21 cellular contexts compared by ENCODE assay signal in the genomic region with DNA sequence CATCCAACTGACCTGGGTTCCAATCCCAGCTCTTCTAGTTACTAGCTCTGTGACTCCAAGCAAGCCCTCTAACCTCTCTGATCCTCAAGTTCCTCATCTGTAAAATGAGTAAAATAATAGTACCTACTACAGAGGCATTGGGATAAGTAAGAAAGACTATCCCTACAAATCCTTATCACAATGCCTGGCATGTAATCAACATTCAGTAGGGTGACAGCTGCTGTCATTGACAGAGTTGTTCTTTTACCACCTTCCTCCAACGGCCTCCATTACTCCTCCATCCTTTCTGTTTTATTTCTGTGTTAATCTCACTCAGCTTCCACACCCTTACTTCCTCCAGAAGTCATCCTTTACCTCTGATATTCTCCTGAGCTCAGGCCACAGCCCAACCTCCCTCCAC. TPM values are rescaled to one million over a fixed set of nuclear protein-coding genes. Genes with fewer than 3 reads are reported as not detected.
DNase-seq lines count a peak whose midpoint lies in the region; TF ChIP-seq lines count a peak whose summit lies in the region.
"Had no signal": no experiment of that assay in that cellular context is flagged by ENCODE, and none has a peak within 500 bp of the region (broad histone marks: within the 10 kb centered on the region; RNA-seq: fewer than 3 reads in every experiment).

No MANE protein-coding gene starts in this region.

- intact Hi-C loops in posterior cingulate gyrus (cut with DNase I): no loop called here

- H3K27me3 ChIP-seq in skeletal muscle satellite cell (ENCODE audit: control insufficient read depth, insufficient read depth, low read length): no peaks in the 10 kb centered on the region
- H3K27me3 ChIP-seq: upper lobe of right lung had no signal

- no peak for DNase-seq in AG10803 (ENCODE audit: low read depth)
- DNase-seq in fibroblast of villous mesenchyme (ENCODE audit: low read depth): no peak
- DNase-seq in GM13976 (ENCODE audit: low spot score): no peak
- no peak for DNase-seq in GF-D8 (lab: John Stamatoyannopoulos, UW)
- DNase-seq in activated T-cell treated with anti-CD3 and anti-CD28 coated beads, Interleukin-2, amount 50 U/mL, for 1 hour: no peak
- DNase-seq in posterior cingulate gyrus: no peak
- DNase-seq: activated CD4-positive, CD25-positive, alpha-beta regulatory T cell treated with anti-CD3 and anti-CD28 coated beads, Interleukin-2, amount 50 U/mL, for 72 hours; activated CD8-positive, alpha-beta memory T cell treated with anti-CD3 and anti-CD28 coated beads, Interleukin-2, amount 10 ng/mL, durations not matched to agents 7 days and 5 days; activated effector memory CD4-positive, alpha-beta T cell treated with Interleukin-2 at 50 U/mL for 16 hours; Caco-2; central memory CD4-positive, alpha-beta T cell; effector CD8-positive, alpha-beta T cell; KG1; NCI-H1048; NCI-H2081; SIG-M5; stimulated activated naive B cell treated with anti-CD40 and anti-IgM and Interleukin-4, amounts not matched to agents 10 μg/mL and 1 μg/mL and 100 μg/mL, for 72 hours; upper lobe of right lung had no signal

- H3K4me3 ChIP-seq in AG10803 (ENCODE audit: low read length) (peak overlapping the region; percentile 41), WI38 (ENCODE audit: low read depth, low read length) (peak overlapping the region; percentile 37; the same call in 1 of the 2 replicates), fibroblast of villous mesenchyme (ENCODE audit: low read depth, low read length) (peak overlapping the region; percentile 10), skeletal muscle satellite cell (ENCODE audit: low read length) (peak overlapping the region; percentile 40)
- H3K4me3 ChIP-seq: upper lobe of right lung had no signal

- no peaks in the 10 kb centered on the region for H3K36me3 ChIP-seq in skeletal muscle satellite cell (ENCODE audit: insufficient read depth, low read length)
- H3K36me3 ChIP-seq: upper lobe of right lung had no signal

- H3K4me2 ChIP-seq in skeletal muscle satellite cell (ENCODE audit: low read length): peak overlapping the region; percentile 73

- H3K9me3 ChIP-seq in skeletal muscle satellite cell (replicated peaks; ENCODE audit: low read length): no peaks in the 10 kb centered on the region
- H3K9me3 ChIP-seq: Caco-2, upper lobe of right lung had no signal

- peak overlapping the region; percentile 69 for H3K9ac ChIP-seq in skeletal muscle satellite cell (ENCODE audit: low read depth, low read length)

- peaks cover 23% of the 10 kb centered on the region for H3K4me1 ChIP-seq in skeletal muscle satellite cell (ENCODE audit: control insufficient read depth, insufficient read depth, low read length)
- H3K4me1 ChIP-seq: Caco-2 had no signal

- in situ Hi-C loops in GM13976 (cut with MboI; ENCODE audit: low sequenced_read_pairs, unreplicated experiment): no loop called here

- no peak for TF ChIP-seq CTCF in AG10803 (conservative IDR thresholded peaks at IDR 0.05; ENCODE audit: low read length)
- TF ChIP-seq CTCF in WI38 (IDR thresholded peaks at IDR 0.05; ENCODE audit: low read depth, low read length): no peak
- no peak for TF ChIP-seq CTCF in fibroblast of villous mesenchyme (IDR thresholded peaks at IDR 0.05; ENCODE audit: insufficient read depth, low read depth, low read length)
- no peak for TF ChIP-seq CTCF in GM13976 (IDR thresholded peaks at IDR 0.05; ENCODE audit: borderline replicate concordance, control extremely low read depth, extremely low read depth, insufficient read depth, missing control alignments)

RNA-seq across cellular contexts. Expression of gene FGF1, which starts 40.4 kb away (rescaled TPM):
- total RNA-seq in fibroblast of villous mesenchyme: 8.7 and 16.0 TPM in 2 replicates
- 1.5 TPM in 2 replicates for total RNA-seq in skeletal muscle satellite cell (2012; rRNA removed)
- total RNA-seq: activated CD8-positive, alpha-beta memory T cell treated with anti-CD3 and anti-CD28 coated beads, Interleukin-2, amount 10 ng/mL, durations not matched to agents 7 days and 5 days; Caco-2; NCI-H460 had no signal
